8 cellular contexts compared by ENCODE assay signal in the genomic region with DNA sequence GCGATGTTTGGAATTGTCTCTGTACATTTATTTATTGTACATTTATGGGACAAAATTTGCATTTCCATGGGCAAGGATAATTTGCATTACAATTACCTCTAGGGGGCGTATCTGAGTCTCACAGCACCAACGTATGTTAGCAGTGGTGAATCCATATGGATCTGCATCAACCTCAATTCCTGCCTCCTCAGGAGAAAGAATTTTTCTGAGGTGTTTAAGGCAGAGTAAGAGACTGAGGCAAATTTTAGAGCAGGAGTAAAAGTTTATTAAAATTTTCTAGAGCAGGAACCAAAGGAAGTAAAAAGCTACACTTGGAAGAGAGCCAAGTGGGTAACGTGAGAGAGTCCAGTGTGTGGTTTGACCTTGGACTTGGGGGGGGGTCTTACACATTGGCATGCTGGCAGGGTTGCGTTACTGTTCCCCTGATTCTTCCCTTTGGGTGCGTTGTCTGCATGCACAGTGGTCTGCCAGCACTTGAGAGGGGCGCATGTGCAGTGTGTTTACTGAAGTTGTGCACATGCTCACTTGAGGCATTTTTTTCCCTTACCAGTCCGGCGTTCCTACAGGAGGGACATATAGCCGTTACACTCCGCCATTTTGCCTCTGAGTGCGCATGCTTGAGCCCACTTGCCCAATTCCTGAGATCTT. TPM values are rescaled to one million over a fixed set of nuclear protein-coding genes. Genes with fewer than 3 reads are reported as not detected.
DNase-seq lines count a peak whose midpoint lies in the region; ATAC-seq and TF ChIP-seq lines count a peak whose summit lies in the region.

No MANE protein-coding gene starts in this region.

- CTCF ChIA-PET in activated CD8-positive, alpha-beta T cell treated with anti-CD3 and anti-CD28 coated beads for 36 hours (lab: Charles Lee) = interaction anchor here (0.7 to 2.0 kb wide), 8 partner anchors 9 to 97 kb away, joined by 3 to 10 read pairs (median 4); a partner anchor contains a TSS
- CTCF ChIA-PET in activated CD8-positive, alpha-beta T cell treated with anti-CD3 and anti-CD28 coated beads, Interleukin-2, amount 10 ng/mL, durations not matched to agents 7 days and 5 days (lab: Charles Lee) = interaction anchor here (0.6 to 3.4 kb wide), 4 partner anchors 9 to 1769 kb away, joined by 3 to 18 read pairs (median 4); no protein-coding TSS in a partner anchor

- intact Hi-C loops in activated CD8-positive, alpha-beta T cell treated with anti-CD3 and anti-CD28 coated beads for 36 hours (cut with micrococcal nuclease) = no loop called here

- H3K36me3 Mint-ChIP-seq in activated CD8-positive, alpha-beta T cell treated with anti-CD3 and anti-CD28 coated beads for 36 hours (ENCODE audit: low read depth) = no peaks in the 10 kb centered on the region
- no peaks in the 10 kb centered on the region for H3K36me3 Mint-ChIP-seq in activated CD8-positive, alpha-beta T cell treated with anti-CD3 and anti-CD28 coated beads, Interleukin-2, amount 10 ng/mL, durations not matched to agents 7 days and 5 days (ENCODE audit: low read depth)
- no peaks in the 10 kb centered on the region for H3K36me3 Mint-ChIP-seq in chondrocyte (ENCODE audit: low read depth)
- no peaks in the 10 kb centered on the region for H3K36me3 Mint-ChIP-seq in activated T-cell treated with anti-CD3 and anti-CD28 coated beads, Interleukin-2, amount 50 U/mL, for 72 hours (ENCODE audit: insufficient read depth in 2 of 2)

- peak; percentile 80 for TF ChIP-seq CTCF in activated CD8-positive, alpha-beta T cell treated with anti-CD3 and anti-CD28 coated beads for 36 hours (IDR thresholded peaks at IDR 0.05)
- peak; percentile 92 for TF ChIP-seq CTCF in chondrocyte (IDR thresholded peaks at IDR 0.05)

- no peak for DNase-seq in activated CD8-positive, alpha-beta T cell treated with anti-CD3 and anti-CD28 coated beads for 36 hours
- DNase-seq in activated CD8-positive, alpha-beta T cell treated with anti-CD3 and anti-CD28 coated beads, Interleukin-2, amount 10 ng/mL, durations not matched to agents 7 days and 5 days = no peak
- peak; percentile 24 for DNase-seq in NCI-H524 treated with DMSO at 0.1 percent for 48 hours (lab: John Stamatoyannopoulos, UW)
- no peak for DNase-seq in chondrocyte (ENCODE audit: low spot score)
- DNase-seq in myocyte (ENCODE audit: low read depth) = peak; percentile 41
- no peak for DNase-seq in activated CD4-positive, alpha-beta T cell treated with anti-CD3 and anti-CD28 coated beads for 48 hours
- DNase-seq in activated T-cell treated with anti-CD3 and anti-CD28 coated beads, Interleukin-2, amount 50 U/mL, for 72 hours = no peak

- H3K4me3 Mint-ChIP-seq in activated CD8-positive, alpha-beta T cell treated with anti-CD3 and anti-CD28 coated beads for 36 hours = no peak overlapping the region
- H3K4me3 Mint-ChIP-seq in activated CD8-positive, alpha-beta T cell treated with anti-CD3 and anti-CD28 coated beads, Interleukin-2, amount 10 ng/mL, durations not matched to agents 7 days and 5 days = no peak overlapping the region
- H3K4me3 Mint-ChIP-seq in chondrocyte (ENCODE audit: unreplicated experiment) = no peak overlapping the region
- H3K4me3 Mint-ChIP-seq in activated T-cell treated with anti-CD3 and anti-CD28 coated beads, Interleukin-2, amount 50 U/mL, for 72 hours = no peak overlapping the region

- peaks cover 4% of the 10 kb centered on the region for H3K4me1 Mint-ChIP-seq in activated CD8-positive, alpha-beta T cell treated with anti-CD3 and anti-CD28 coated beads for 36 hours (ENCODE audit: low read depth)
- no peaks in the 10 kb centered on the region for H3K4me1 Mint-ChIP-seq in activated CD8-positive, alpha-beta T cell treated with anti-CD3 and anti-CD28 coated beads, Interleukin-2, amount 10 ng/mL, durations not matched to agents 7 days and 5 days (ENCODE audit: low read depth)
- peaks cover 7% of the 10 kb centered on the region for H3K4me1 Mint-ChIP-seq in chondrocyte (ENCODE audit: low read depth)
- peaks cover 6% of the 10 kb centered on the region for H3K4me1 Mint-ChIP-seq in activated T-cell treated with anti-CD3 and anti-CD28 coated beads, Interleukin-2, amount 50 U/mL, for 72 hours (ENCODE audit: low read depth)

- POLR2A ChIA-PET in activated CD8-positive, alpha-beta T cell treated with anti-CD3 and anti-CD28 coated beads for 36 hours (lab: Charles Lee) = no interaction called here
- POLR2A ChIA-PET in activated CD8-positive, alpha-beta T cell treated with anti-CD3 and anti-CD28 coated beads, Interleukin-2, amount 10 ng/mL, durations not matched to agents 7 days and 5 days (lab: Charles Lee) = no interaction called here

- H3K27me3 Mint-ChIP-seq in activated CD8-positive, alpha-beta T cell treated with anti-CD3 and anti-CD28 coated beads for 36 hours = no peaks in the 10 kb centered on the region
- H3K27me3 Mint-ChIP-seq in activated CD8-positive, alpha-beta T cell treated with anti-CD3 and anti-CD28 coated beads, Interleukin-2, amount 10 ng/mL, durations not matched to agents 7 days and 5 days (ENCODE audit: low read depth) = no peaks in the 10 kb centered on the region
- no peaks in the 10 kb centered on the region for H3K27me3 Mint-ChIP-seq in chondrocyte (ENCODE audit: low read depth)
- no peaks in the 10 kb centered on the region for H3K27me3 Mint-ChIP-seq in activated T-cell treated with anti-CD3 and anti-CD28 coated beads, Interleukin-2, amount 50 U/mL, for 72 hours (ENCODE audit: low read depth)

- no peak overlapping the region for H3K27ac Mint-ChIP-seq in activated CD8-positive, alpha-beta T cell treated with anti-CD3 and anti-CD28 coated beads for 36 hours
- H3K27ac Mint-ChIP-seq in activated CD8-positive, alpha-beta T cell treated with anti-CD3 and anti-CD28 coated beads, Interleukin-2, amount 10 ng/mL, durations not matched to agents 7 days and 5 days = no peak overlapping the region
- no peak overlapping the region for H3K27ac Mint-ChIP-seq in chondrocyte (ENCODE audit: unreplicated experiment)
- H3K27ac Mint-ChIP-seq in activated T-cell treated with anti-CD3 and anti-CD28 coated beads, Interleukin-2, amount 50 U/mL, for 72 hours = no peak overlapping the region

- H3K9me3 Mint-ChIP-seq in activated CD8-positive, alpha-beta T cell treated with anti-CD3 and anti-CD28 coated beads for 36 hours = no peaks in the 10 kb centered on the region
- H3K9me3 Mint-ChIP-seq in activated CD8-positive, alpha-beta T cell treated with anti-CD3 and anti-CD28 coated beads, Interleukin-2, amount 10 ng/mL, durations not matched to agents 7 days and 5 days (ENCODE audit: insufficient read depth) = no peaks in the 10 kb centered on the region
- H3K9me3 Mint-ChIP-seq in chondrocyte (ENCODE audit: low read depth) = no peaks in the 10 kb centered on the region
- H3K9me3 Mint-ChIP-seq in activated T-cell treated with anti-CD3 and anti-CD28 coated beads, Interleukin-2, amount 50 U/mL, for 72 hours = no peaks in the 10 kb centered on the region

- ATAC-seq in activated CD8-positive, alpha-beta T cell treated with anti-CD3 and anti-CD28 coated beads for 36 hours = no peak
- no peak for ATAC-seq in activated CD8-positive, alpha-beta T cell treated with anti-CD3 and anti-CD28 coated beads, Interleukin-2, amount 10 ng/mL, durations not matched to agents 7 days and 5 days
- no peak for ATAC-seq in activated T-cell treated with anti-CD3 and anti-CD28 coated beads, Interleukin-2, amount 50 U/mL, for 72 hours (replicated peaks in 1 of 2)
- no peak for ATAC-seq in HG02571 (IDR thresholded peaks at IDR 0.05; ENCODE audit: unreplicated experiment)

RNA-seq across cellular contexts. Expression of a gene that starts 21.0 kb away (rescaled TPM):
- 10 to 100 TPM; 54.3 to 55.5 TPM for total RNA-seq in activated CD8-positive, alpha-beta T cell treated with anti-CD3 and anti-CD28 coated beads for 36 hours
- 10 to 100 TPM; 56.7 to 68.2 TPM for total RNA-seq in activated CD8-positive, alpha-beta T cell treated with anti-CD3 and anti-CD28 coated beads, Interleukin-2, amount 10 ng/mL, durations not matched to agents 7 days and 5 days
- total RNA-seq in chondrocyte = 58.6 to 68.0 TPM (median 64.3 TPM) in 3 replicates
- total RNA-seq in myocyte = 23.4 and 32.4 TPM in 2 replicates
- 35.8 TPM for polyA plus RNA-seq in myocyte (2012)
- total RNA-seq in activated T-cell treated with anti-CD3 and anti-CD28 coated beads, Interleukin-2, amount 50 U/mL, for 72 hours = 10 to 100 TPM; 56.2 to 63.7 TPM

RNA-seq across cellular contexts. Expression of a gene that starts 45.3 kb away (rescaled TPM):
- 1 to 10 TPM; 1.9 to 2.2 TPM for total RNA-seq in activated CD8-positive, alpha-beta T cell treated with anti-CD3 and anti-CD28 coated beads for 36 hours
- 1 to 10 TPM; 4.0 to 4.2 TPM for total RNA-seq in activated CD8-positive, alpha-beta T cell treated with anti-CD3 and anti-CD28 coated beads, Interleukin-2, amount 10 ng/mL, durations not matched to agents 7 days and 5 days
- 260 to 291 TPM (median 290 TPM) in 3 replicates for total RNA-seq in chondrocyte
- 1,139 and 1,228 TPM in 2 replicates for total RNA-seq in myocyte
- 898 TPM for polyA plus RNA-seq in myocyte (2012)
- 1 to 10 TPM; 3.6 to 4.0 TPM for total RNA-seq in activated T-cell treated with anti-CD3 and anti-CD28 coated beads, Interleukin-2, amount 50 U/mL, for 72 hours

Comparison
In these comparisons a context has a peak if more than half of its experiments do, and no peak if none do; other contexts are left out.
1. DNase-seq: peak in NCI-H524 treated with DMSO at 0.1 percent for 48 hours (single experiment) and myocyte (single experiment); none in activated CD8-positive, alpha-beta T cell treated with anti-CD3 and anti-CD28 coated beads for 36 hours (single experiment), activated CD8-positive, alpha-beta T cell treated with anti-CD3 and anti-CD28 coated beads, Interleukin-2, amount 10 ng/mL, durations not matched to agents 7 days and 5 days (single experiment), chondrocyte (single experiment), activated CD4-positive, alpha-beta T cell treated with anti-CD3 and anti-CD28 coated beads for 48 hours (single experiment) and activated T-cell treated with anti-CD3 and anti-CD28 coated beads, Interleukin-2, amount 50 U/mL, for 72 hours (0 of 2).
2. RNA of a gene that starts 45.3 kb away (total RNA-seq): 1,139 to 1,228 TPM in myocyte and 260 to 291 TPM in chondrocyte; 4.0 to 4.2 TPM in activated CD8-positive, alpha-beta T cell treated with anti-CD3 and anti-CD28 coated beads, Interleukin-2, amount 10 ng/mL, durations not matched to agents 7 days and 5 days, 3.6 to 4.0 TPM in activated T-cell treated with anti-CD3 and anti-CD28 coated beads, Interleukin-2, amount 50 U/mL, for 72 hours and 1.9 to 2.2 TPM in activated CD8-positive, alpha-beta T cell treated with anti-CD3 and anti-CD28 coated beads for 36 hours; every median in the first group is over 10 times any median in the second.